In genomic region chr12:103538397-103538796, GRCh38 we compare ENCODE assay signal across 32 cellular contexts. TPM values are rescaled to one million over a fixed set of nuclear protein-coding genes. Genes with fewer than 3 reads are reported as not detected.
DNase-seq lines count a peak whose midpoint lies in the region; ATAC-seq, FAIRE-seq and TF ChIP-seq lines count a peak whose summit lies in the region.
"Had no signal": no experiment of that assay in that cellular context is flagged by ENCODE, and none has a peak within 500 bp of the region (broad histone marks: within the 10 kb centered on the region; RNA-seq: fewer than 3 reads in every experiment).

No MANE protein-coding gene starts in this region.

- no peak overlapping the region for H3K4me3 ChIP-seq in coronary artery
- H3K4me3 ChIP-seq: body of pancreas, gastrocnemius medialis, mucosa of descending colon, ovary, SJSA1, stomach, tibial nerve had no signal

- DNase-seq in stimulated activated naive CD8-positive, alpha-beta T cell treated with anti-CD3 and anti-CD28 coated beads, Interleukin-15, Interleukin-2, amounts not matched to agents 100 U/mL and 50 U/mL, for 24 hours: no peak
- DNase-seq in stimulated activated naive CD8-positive, alpha-beta T cell treated with anti-CD3 and anti-CD28 coated beads, Interleukin-15, amount 100 ng/mL, for 72 hours: no peak
- peak; percentile 47 for DNase-seq in M059J (ENCODE audit: low read depth)
- DNase-seq in epithelial cell of prostate (ENCODE audit: low read depth, low spot score): no peak
- DNase-seq in urothelium cell line (ENCODE audit: low spot score): peak; percentile 33
- no peak for DNase-seq in coronary artery (ENCODE audit: low spot score)
- DNase-seq in COLO668 (lab: John Stamatoyannopoulos, UW; ENCODE audit: unreplicated experiment): no peak
- DNase-seq: activated CD4-positive, CD25-positive, alpha-beta regulatory T cell treated with anti-CD3 and anti-CD28 coated beads, Interleukin-2, amount 50 U/mL, for 72 hours; activated CD8-positive, alpha-beta memory T cell treated with anti-CD3 and anti-CD28 coated beads, Interleukin-2, amount 10 ng/mL, durations not matched to agents 7 days and 5 days; body of pancreas; CD4-positive, alpha-beta T cell; DMS 273 treated with DMSO at 0.1 percent for 48 hours; gastrocnemius medialis; hippocampal formation; KG1; mucosa of descending colon; NCI-H1694; NCI-H2171; NCI-H510A treated with DMSO at 0.1 percent for 48 hours; ovary; stomach; T-helper 1 cell had no signal

- FAIRE-seq in urothelium cell line (lab: Jason Lieb, UNC): no peak
- FAIRE-seq: G401.6, HTR-8/SVneo, TTC549 had no signal

- no peak overlapping the region for H3K27ac Mint-ChIP-seq in stimulated activated naive CD8-positive, alpha-beta T cell treated with anti-CD3 and anti-CD28 coated beads, Interleukin-15, amount 100 ng/mL, for 72 hours
- H3K27ac Mint-ChIP-seq: activated CD8-positive, alpha-beta memory T cell treated with anti-CD3 and anti-CD28 coated beads, Interleukin-2, amount 10 ng/mL, durations not matched to agents 7 days and 5 days; CD4-positive, alpha-beta T cell; nephron had no signal

- H3K4me1 Mint-ChIP-seq in stimulated activated naive CD8-positive, alpha-beta T cell treated with anti-CD3 and anti-CD28 coated beads, Interleukin-15, amount 100 ng/mL, for 72 hours: peaks cover 8% of the 10 kb centered on the region
- H3K4me1 Mint-ChIP-seq: nephron had no signal

- no peaks in the 10 kb centered on the region for H3K27me3 Mint-ChIP-seq in stimulated activated naive CD8-positive, alpha-beta T cell treated with anti-CD3 and anti-CD28 coated beads, Interleukin-15, amount 100 ng/mL, for 72 hours

- no peak overlapping the region for H3K4me3 Mint-ChIP-seq in stimulated activated naive CD8-positive, alpha-beta T cell treated with anti-CD3 and anti-CD28 coated beads, Interleukin-15, amount 100 ng/mL, for 72 hours
- H3K4me3 Mint-ChIP-seq: activated CD8-positive, alpha-beta memory T cell treated with anti-CD3 and anti-CD28 coated beads, Interleukin-2, amount 10 ng/mL, durations not matched to agents 7 days and 5 days; CD4-positive, alpha-beta T cell; nephron had no signal

- ATAC-seq in stimulated activated naive CD8-positive, alpha-beta T cell treated with anti-CD3 and anti-CD28 coated beads, Interleukin-15, Interleukin-2, amounts not matched to agents 100 U/mL and 50 U/mL, for 24 hours: peak; percentile 43
- ATAC-seq in stimulated activated naive CD8-positive, alpha-beta T cell treated with anti-CD3 and anti-CD28 coated beads, Interleukin-15, amount 100 ng/mL, for 72 hours: no peak
- no peak for ATAC-seq in HG03175 (IDR thresholded peaks at IDR 0.05; ENCODE audit: unreplicated experiment)
- ATAC-seq: activated CD8-positive, alpha-beta memory T cell treated with anti-CD3 and anti-CD28 coated beads, Interleukin-2, amount 10 ng/mL, durations not matched to agents 7 days and 5 days; body of pancreas; gastrocnemius medialis; mucosa of descending colon; Panc1 had no signal

- TF ChIP-seq CTCF in coronary artery (IDR thresholded peaks at IDR 0.05): no peak

- H3K27ac ChIP-seq in epithelial cell of prostate (peak overlapping the region; percentile 9), coronary artery (no peak overlapping the region)
- H3K27ac ChIP-seq: body of pancreas, gastrocnemius medialis, ovary, SJSA1, stomach, tibial nerve had no signal

- H3K9me3 Mint-ChIP-seq in stimulated activated naive CD8-positive, alpha-beta T cell treated with anti-CD3 and anti-CD28 coated beads, Interleukin-15, amount 100 ng/mL, for 72 hours: no peaks in the 10 kb centered on the region
- H3K9me3 Mint-ChIP-seq: CD4-positive, alpha-beta T cell; nephron had no signal

RNA-seq across cellular contexts. Expression of gene C12orf42, which starts 42.6 kb away (rescaled TPM):
- not detected in 2 replicates for total RNA-seq in M059J (2014; rRNA removed; shearing (Covaris generic))
- total RNA-seq: body of pancreas, chondrocyte, gastrocnemius medialis, lower leg skin, ovary, SJSA1, stomach had no signal

RNA-seq across cellular contexts. Expression of gene STAB2, which starts 48.7 kb away (rescaled TPM):
- total RNA-seq in M059J (2014; rRNA removed; shearing (Covaris generic)): not detected in 2 replicates
- total RNA-seq: activated CD8-positive, alpha-beta memory T cell treated with anti-CD3 and anti-CD28 coated beads, Interleukin-2, amount 10 ng/mL, durations not matched to agents 7 days and 5 days; CD4-positive, alpha-beta T cell; chondrocyte; gastrocnemius medialis; SJSA1 had no signal

Comparison
In these comparisons a context has a peak if more than half of its experiments do, and no peak if none do; other contexts are left out.
1. DNase-seq: peak in M059J (single experiment) and urothelium cell line (single experiment); none in stimulated activated naive CD8-positive, alpha-beta T cell treated with anti-CD3 and anti-CD28 coated beads, Interleukin-15, Interleukin-2, amounts not matched to agents 100 U/mL and 50 U/mL, for 24 hours (single experiment), stimulated activated naive CD8-positive, alpha-beta T cell treated with anti-CD3 and anti-CD28 coated beads, Interleukin-15, amount 100 ng/mL, for 72 hours (0 of 2), epithelial cell of prostate (single experiment), coronary artery (single experiment) and COLO668 (single experiment).